27 cellular contexts compared by ENCODE assay signal in genomic region chr4:3684546-3684945, GRCh38.
"Had no signal": no experiment of that assay in that cellular context is flagged by ENCODE, and none has a peak within 500 bp of the region (broad histone marks: within the 10 kb centered on the region; RNA-seq: fewer than 3 reads in every experiment).

No MANE protein-coding gene starts in this region.

- H3K4me1 ChIP-seq: SJCRH30 had no signal

- H3K27ac ChIP-seq: SJCRH30, VCaP had no signal

- H3K4me3 ChIP-seq: K562, SJCRH30 had no signal

- DNase-seq: activated CD4-positive, alpha-beta memory T cell treated with anti-CD3 and anti-CD28 coated beads for 36 hours; activated CD4-positive, alpha-beta T cell treated with anti-CD3 and anti-CD28 coated beads, Interleukin-2, amount 10 ng/mL, durations not matched to agents 7 days and 5 days; activated CD4-positive, CD25-positive, alpha-beta regulatory T cell; activated CD8-positive, alpha-beta memory T cell treated with anti-CD3 and anti-CD28 coated beads for 24 hours; activated gamma-delta T cell; activated naive CD4-positive, alpha-beta T cell treated with anti-CD3 and anti-CD28 coated beads for 36 hours; activated T-cell treated with anti-CD3 and anti-CD28 coated beads, Interleukin-2, amount 50 U/mL, for 48 hours; Karpas-422; MM.1S; NCI-H1105; NCI-H1436 treated with DMSO at 0.1 percent for 48 hours; NCI-H187; NCI-H2081; NCI-H510A treated with DMSO at 0.1 percent for 48 hours; NCI-H69; NK-92 treated with Interleukin-12 subunit alpha and Interleukin-12 subunit beta, amount 100 ng/mL, for 24 hours; OCI-M1; Right ventricle myocardium superior; RPMI8226; SJCRH30; SK-N-SH; T-helper 1 cell had no signal

- H3K4me1 Mint-ChIP-seq: activated CD4-positive, alpha-beta T cell treated with anti-CD3 and anti-CD28 coated beads, Interleukin-2, amount 10 ng/mL, durations not matched to agents 7 days and 5 days; activated T-helper 17 cell treated with anti-CD3 and anti-CD28 coated beads, Interleukin-2, amount 50 U/mL, for 72 hours had no signal

- H3K4me3 Mint-ChIP-seq: activated CD4-positive, alpha-beta memory T cell treated with anti-CD3 and anti-CD28 coated beads for 36 hours; activated CD4-positive, alpha-beta T cell treated with anti-CD3 and anti-CD28 coated beads, Interleukin-2, amount 10 ng/mL, durations not matched to agents 7 days and 5 days; activated naive CD4-positive, alpha-beta T cell treated with anti-CD3 and anti-CD28 coated beads for 36 hours; activated naive CD8-positive, alpha-beta T cell; activated T-helper 17 cell treated with anti-CD3 and anti-CD28 coated beads, Interleukin-2, amount 50 U/mL, for 72 hours had no signal

- H3K27me3 Mint-ChIP-seq: activated CD4-positive, alpha-beta T cell treated with anti-CD3 and anti-CD28 coated beads, Interleukin-2, amount 10 ng/mL, durations not matched to agents 7 days and 5 days had no signal

- H3K9me3 ChIP-seq: SJCRH30, SK-N-SH had no signal

- H3K36me3 ChIP-seq: SJCRH30 had no signal

- H3K36me3 Mint-ChIP-seq: activated CD4-positive, alpha-beta memory T cell treated with anti-CD3 and anti-CD28 coated beads for 36 hours; activated naive CD8-positive, alpha-beta T cell had no signal

- ATAC-seq: activated T-helper 17 cell treated with anti-CD3 and anti-CD28 coated beads, Interleukin-2, amount 50 U/mL, for 72 hours; K562; Panc1 had no signal

- H3K9me3 Mint-ChIP-seq: activated CD4-positive, alpha-beta memory T cell treated with anti-CD3 and anti-CD28 coated beads for 36 hours; activated CD4-positive, alpha-beta T cell treated with anti-CD3 and anti-CD28 coated beads, Interleukin-2, amount 10 ng/mL, durations not matched to agents 7 days and 5 days; activated naive CD4-positive, alpha-beta T cell treated with anti-CD3 and anti-CD28 coated beads for 36 hours; activated T-helper 17 cell treated with anti-CD3 and anti-CD28 coated beads, Interleukin-2, amount 50 U/mL, for 72 hours had no signal

- H3K27ac Mint-ChIP-seq: activated CD4-positive, alpha-beta memory T cell treated with anti-CD3 and anti-CD28 coated beads for 36 hours; activated CD4-positive, alpha-beta T cell treated with anti-CD3 and anti-CD28 coated beads, Interleukin-2, amount 10 ng/mL, durations not matched to agents 7 days and 5 days; activated naive CD4-positive, alpha-beta T cell treated with anti-CD3 and anti-CD28 coated beads for 36 hours; activated naive CD8-positive, alpha-beta T cell; activated T-helper 17 cell treated with anti-CD3 and anti-CD28 coated beads, Interleukin-2, amount 50 U/mL, for 72 hours had no signal
